Comparison of ENCODE assay signal across 26 cellular contexts in the genomic region with DNA sequence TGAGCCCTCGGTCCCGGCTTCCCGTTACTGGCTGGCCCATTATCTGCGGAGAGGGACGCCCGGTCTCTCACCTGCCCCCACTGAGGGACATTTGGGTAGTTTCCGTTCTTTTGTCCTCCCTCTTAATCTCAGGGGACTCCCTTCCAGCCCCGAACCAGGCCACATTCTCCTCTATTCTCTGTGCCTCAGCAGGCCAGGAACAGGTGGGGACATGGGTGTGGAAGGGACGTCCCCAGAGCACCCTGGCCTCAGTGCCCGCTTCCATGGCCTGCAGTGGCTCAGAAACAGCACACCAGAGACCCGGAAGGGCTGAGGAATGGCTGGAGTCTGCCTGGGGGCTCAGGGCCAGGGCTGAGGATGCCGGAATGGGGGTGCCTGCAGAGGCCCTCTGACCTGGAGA. TPM values are rescaled to one million over a fixed set of nuclear protein-coding genes. Genes with fewer than 3 reads are reported as not detected.
"Had no signal": no experiment of that assay in that cellular context is flagged by ENCODE, and none has a peak within 500 bp of the region (broad histone marks: within the 10 kb centered on the region; RNA-seq: fewer than 3 reads in every experiment).

No MANE protein-coding gene starts in this region.

- H3K27ac ChIP-seq: coronary artery, dorsolateral prefrontal cortex, heart left ventricle, pancreas, right lobe of liver, thoracic aorta, transverse colon had no signal

- H3K9me3 Mint-ChIP-seq: stimulated activated naive B cell treated with anti-CD40 and anti-IgM and Interleukin-4, amounts not matched to agents 10 μg/mL and 1 μg/mL and 100 μg/mL, for 72 hours; stimulated activated naive CD8-positive, alpha-beta T cell treated with anti-CD3 and anti-CD28 coated beads, Interleukin-15, amount 100 ng/mL, for 72 hours had no signal

- H3K9me3 ChIP-seq: heart left ventricle, pancreas, right lobe of liver, thoracic aorta, transverse colon had no signal

- H3K4me3 Mint-ChIP-seq: naive thymus-derived CD8-positive, alpha-beta T cell; stimulated activated naive B cell treated with anti-CD40 and anti-IgM and Interleukin-4, amounts not matched to agents 10 μg/mL and 1 μg/mL and 100 μg/mL, for 72 hours; stimulated activated naive CD8-positive, alpha-beta T cell treated with anti-CD3 and anti-CD28 coated beads, Interleukin-15, amount 100 ng/mL, for 72 hours had no signal

- H3K4me1 ChIP-seq: heart left ventricle, pancreas, right lobe of liver, transverse colon had no signal

- H3K27me3 ChIP-seq: heart left ventricle, pancreas, right lobe of liver, transverse colon had no signal

- H3K27ac Mint-ChIP-seq: progenitor cell of endocrine pancreas; stimulated activated naive B cell treated with anti-CD40 and anti-IgM and Interleukin-4, amounts not matched to agents 10 μg/mL and 1 μg/mL and 100 μg/mL, for 72 hours had no signal

- H3K4me3 ChIP-seq: coronary artery, dorsolateral prefrontal cortex, heart left ventricle, pancreas, right lobe of liver, thoracic aorta, transverse colon had no signal

- H3K36me3 ChIP-seq: heart left ventricle, pancreas, right lobe of liver, thoracic aorta, transverse colon had no signal

- H3K27me3 Mint-ChIP-seq: naive thymus-derived CD8-positive, alpha-beta T cell; stimulated activated naive B cell treated with anti-CD40 and anti-IgM and Interleukin-4, amounts not matched to agents 10 μg/mL and 1 μg/mL and 100 μg/mL, for 72 hours; stimulated activated naive CD8-positive, alpha-beta T cell treated with anti-CD3 and anti-CD28 coated beads, Interleukin-15, amount 100 ng/mL, for 72 hours had no signal

- H3K36me3 Mint-ChIP-seq: naive thymus-derived CD8-positive, alpha-beta T cell; stimulated activated naive B cell treated with anti-CD40 and anti-IgM and Interleukin-4, amounts not matched to agents 10 μg/mL and 1 μg/mL and 100 μg/mL, for 72 hours had no signal

- DNase-seq: dorsolateral prefrontal cortex; effector CD8-positive, alpha-beta T cell; foreskin melanocyte; hippocampal formation; kidney glomerular epithelial cell; mammary epithelial cell; naive thymus-derived CD8-positive, alpha-beta T cell; nucleus accumbens; stimulated activated CD4-positive, alpha-beta T cell treated with anti-CD3 and anti-CD28 coated beads, Interleukin-4, amount 100 ng/mL, for 1 hour; stimulated activated naive B cell treated with anti-CD40 and anti-IgM and Interleukin-4, amounts not matched to agents 10 μg/mL and 1 μg/mL and 100 μg/mL, for 72 hours; stimulated activated naive CD8-positive, alpha-beta T cell treated with anti-CD3 and anti-CD28 coated beads, Interleukin-15, amount 100 ng/mL, for 72 hours; transverse colon had no signal

- ATAC-seq: left lobe of liver; naive thymus-derived CD8-positive, alpha-beta T cell; pancreas; stimulated activated naive B cell treated with anti-CD40 and anti-IgM and Interleukin-4, amounts not matched to agents 10 μg/mL and 1 μg/mL and 100 μg/mL, for 72 hours; stimulated activated naive CD8-positive, alpha-beta T cell treated with anti-CD3 and anti-CD28 coated beads, Interleukin-15, amount 100 ng/mL, for 72 hours had no signal

- H3K4me1 Mint-ChIP-seq: stimulated activated naive CD8-positive, alpha-beta T cell treated with anti-CD3 and anti-CD28 coated beads, Interleukin-15, amount 100 ng/mL, for 72 hours had no signal

RNA-seq across cellular contexts. Expression of a gene that starts 9.9 kb away (rescaled TPM):
- total RNA-seq: cerebellum; dorsolateral prefrontal cortex; heart left ventricle; lower leg skin; mammary epithelial cell; mesenteric fat pad; mononuclear cell; naive thymus-derived CD8-positive, alpha-beta T cell; pancreas; progenitor cell of endocrine pancreas; renal cortical epithelial cell; subcutaneous adipose tissue; thoracic aorta; transverse colon; urinary bladder had no signal

RNA-seq across cellular contexts. Expression of a gene that starts 14.1 kb away (rescaled TPM):
- total RNA-seq: left lobe of liver; mammary epithelial cell; mesenteric fat pad; naive thymus-derived CD8-positive, alpha-beta T cell; pancreas; progenitor cell of endocrine pancreas; renal cortical epithelial cell; right lobe of liver; subcutaneous adipose tissue; thoracic aorta; transverse colon had no signal
